Comparison of ENCODE assay signal across 21 cellular contexts in the genomic region with DNA sequence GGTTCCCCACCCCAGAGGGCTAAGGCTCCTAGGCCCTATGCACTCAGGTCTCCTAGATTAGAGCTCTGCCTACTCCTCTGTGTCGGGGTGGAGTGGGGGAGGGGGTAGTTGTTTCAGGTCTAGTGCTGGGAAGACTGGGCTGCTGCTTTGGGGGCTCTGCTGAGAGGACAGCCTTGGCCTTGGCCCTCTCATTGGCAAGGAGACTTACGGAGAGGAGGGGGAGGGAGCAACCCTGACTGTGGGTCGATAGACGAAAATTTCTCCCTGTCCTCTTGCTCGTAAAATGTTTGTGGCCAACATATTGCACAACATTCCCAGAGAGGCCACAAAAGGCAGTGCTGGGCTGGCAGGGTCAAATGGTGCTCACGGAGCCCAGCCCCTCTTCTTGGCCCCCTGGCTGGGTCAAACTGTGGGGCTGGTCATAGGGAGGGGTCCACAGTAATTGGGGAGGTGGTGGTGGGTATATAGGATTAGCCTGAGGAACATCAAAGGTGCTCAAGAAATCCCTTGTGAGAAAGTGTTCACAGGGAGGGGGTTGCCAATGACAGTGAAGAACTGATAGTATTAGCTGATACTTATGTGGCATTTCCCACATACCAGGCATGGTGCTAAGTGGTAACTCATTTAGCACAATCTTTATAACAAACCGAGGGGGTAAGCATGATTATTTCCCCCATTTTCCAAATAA. TPM values are rescaled to one million over a fixed set of nuclear protein-coding genes. Genes with fewer than 3 reads are reported as not detected.
DNase-seq lines count a peak whose midpoint lies in the region; ATAC-seq, FAIRE-seq and TF ChIP-seq lines count a peak whose summit lies in the region.
"Had no signal": no experiment of that assay in that cellular context is flagged by ENCODE, and none has a peak within 500 bp of the region (broad histone marks: within the 10 kb centered on the region; RNA-seq: fewer than 3 reads in every experiment).

No MANE protein-coding gene starts in this region.

- H3K4me1 ChIP-seq in A549 (no peaks in the 10 kb centered on the region), tibial artery (peaks cover 0 to 6% (median 0%) of the 10 kb centered on the region in 4 donors)
- H3K4me1 ChIP-seq: foreskin keratinocyte, right atrium auricular region had no signal

- 0 out of 3 replicates have a peak overlapping the region, but pooled peaks have one; percentile 12 for H3K4me2 ChIP-seq in A549
- H3K4me2 ChIP-seq: KMS-11 had no signal

- no peak overlapping the region for H3K4me3 Mint-ChIP-seq in stimulated activated effector memory CD8-positive, alpha-beta T cell treated with anti-CD3 and anti-CD28 coated beads, Interleukin-12 subunit alpha, Interleukin-12 subunit beta, amount 100 ng/mL, for 72 hours
- H3K4me3 Mint-ChIP-seq: activated CD4-positive, alpha-beta T cell treated with anti-CD3 and anti-CD28 coated beads, Interleukin-2, amount 10 ng/mL, durations not matched to agents 24 days and 14 days had no signal

- no peaks in the 10 kb centered on the region for H3K36me3 ChIP-seq in tibial artery
- H3K36me3 ChIP-seq: right atrium auricular region had no signal

- WGBS in A549 (ENCODE audit: missing lambda C conversion rate): 60% methylated on average over 7 of the region's 7 CpGs

- H3K9me3 ChIP-seq in A549: no peaks in the 10 kb centered on the region
- no peaks in the 10 kb centered on the region for H3K9me3 ChIP-seq in tibial artery
- H3K9me3 ChIP-seq: right atrium auricular region had no signal

- POLR2A ChIA-PET in A549 (lab: Yijun Ruan, JAX): no interaction called here

- no peak for FAIRE-seq in A549 (lab: Jason Lieb, UNC)
- FAIRE-seq: astrocyte had no signal

- no peak for DNase-seq in A549 (ENCODE audit: low read depth in 1 of 2, low spot score in 1 of 2)
- peak; percentile 54 for DNase-seq in H4 (ENCODE audit: low spot score)
- peak; percentile 62 for DNase-seq in NOMO-1 treated with DMSO at 0.1 percent for 48 hours (lab: John Stamatoyannopoulos, UW; ENCODE audit: unreplicated experiment)
- peak; percentile 9 for DNase-seq in fibroblast of the aortic adventitia (ENCODE audit: low read depth)
- no peak for DNase-seq in tibial artery
- DNase-seq in NCI-H2171 (lab: John Stamatoyannopoulos, UW): no peak
- no peak for DNase-seq in stimulated activated effector memory CD8-positive, alpha-beta T cell treated with anti-CD3 and anti-CD28 coated beads, Interleukin-12 subunit alpha, Interleukin-12 subunit beta, amount 100 ng/mL, for 72 hours (ENCODE audit: low spot score in 2 of 2)
- no peak for DNase-seq in GM19240 (ENCODE audit: insufficient read length, low spot score)
- DNase-seq: ACHN; activated CD4-positive, alpha-beta T cell treated with anti-CD3 and anti-CD28 coated beads, Interleukin-2, amount 10 ng/mL, durations not matched to agents 24 days and 14 days; activated CD8-positive, alpha-beta memory T cell treated with anti-CD3 and anti-CD28 coated beads, Interleukin-2, amount 50 U/mL, for 48 hours; foreskin keratinocyte; left colon; midbrain; NCI-H146; SHP77; substantia nigra; T1000 had no signal

- peaks cover 0 to 79% of the 10 kb centered on the region in 2 donors for H3K27me3 ChIP-seq in tibial artery

- TF ChIP-seq RAD21 in A549 (conservative IDR thresholded peaks at IDR 0.05 in 1 of 2, IDR thresholded peaks at IDR 0.05 in 1 of 2): no peak

- ATAC-seq in A549: no peak
- no peak for ATAC-seq in stimulated activated effector memory CD8-positive, alpha-beta T cell treated with anti-CD3 and anti-CD28 coated beads, Interleukin-12 subunit alpha, Interleukin-12 subunit beta, amount 100 ng/mL, for 72 hours
- ATAC-seq: foreskin keratinocyte, left colon had no signal

- H3K27ac Mint-ChIP-seq in stimulated activated effector memory CD8-positive, alpha-beta T cell treated with anti-CD3 and anti-CD28 coated beads, Interleukin-12 subunit alpha, Interleukin-12 subunit beta, amount 100 ng/mL, for 72 hours: no peak overlapping the region
- H3K27ac Mint-ChIP-seq: activated CD4-positive, alpha-beta T cell treated with anti-CD3 and anti-CD28 coated beads, Interleukin-2, amount 10 ng/mL, durations not matched to agents 24 days and 14 days had no signal

- H3K27ac ChIP-seq in A549: peak overlapping the region in 1 of 2 experiments; percentile 46; a peak in 1 of 6 replicates
- no peak overlapping the region for H3K27ac ChIP-seq in tibial artery
- H3K27ac ChIP-seq: foreskin keratinocyte, KMS-11, right atrium auricular region had no signal

- no peak for TF ChIP-seq POLR2A in A549 (IDR thresholded peaks at IDR 0.05; ENCODE audit: low read length)

- CTCF ChIA-PET in A549 (lab: Yijun Ruan, JAX): interaction anchor here (1.2 to 18.2 kb wide), 6 partner anchors 35 to 61 kb away, joined by 3 to 235 read pairs (median 7); a partner anchor contains a TSS

- no peak for TF ChIP-seq EP300 in A549 (IDR thresholded peaks at IDR 0.05)

- TF ChIP-seq CTCF in A549 (IDR thresholded peaks at IDR 0.05): no peak
- no peak for TF ChIP-seq CTCF in fibroblast of the aortic adventitia (IDR thresholded peaks at IDR 0.05; ENCODE audit: insufficient read depth, low read length)
- no peak for TF ChIP-seq CTCF in tibial artery (IDR thresholded peaks at IDR 0.05)

- no peaks in the 10 kb centered on the region for H3K9me3 Mint-ChIP-seq in stimulated activated effector memory CD8-positive, alpha-beta T cell treated with anti-CD3 and anti-CD28 coated beads, Interleukin-12 subunit alpha, Interleukin-12 subunit beta, amount 100 ng/mL, for 72 hours
- H3K9me3 Mint-ChIP-seq: activated CD4-positive, alpha-beta T cell treated with anti-CD3 and anti-CD28 coated beads, Interleukin-2, amount 10 ng/mL, durations not matched to agents 24 days and 14 days had no signal

- no peak overlapping the region for H3K4me3 ChIP-seq in A549
- no peak overlapping the region for H3K4me3 ChIP-seq in fibroblast of the aortic adventitia (ENCODE audit: low read depth, low read length)
- H3K4me3 ChIP-seq in tibial artery: no peak overlapping the region
- H3K4me3 ChIP-seq: right atrium auricular region had no signal

- intact Hi-C loops in tibial artery (cut with DNase I; ENCODE audit: low total_unique reads): no loop called here

- H3K4me1 Mint-ChIP-seq in stimulated activated effector memory CD8-positive, alpha-beta T cell treated with anti-CD3 and anti-CD28 coated beads, Interleukin-12 subunit alpha, Interleukin-12 subunit beta, amount 100 ng/mL, for 72 hours: peaks cover 7% of the 10 kb centered on the region
- H3K4me1 Mint-ChIP-seq: activated CD4-positive, alpha-beta T cell treated with anti-CD3 and anti-CD28 coated beads, Interleukin-2, amount 10 ng/mL, durations not matched to agents 24 days and 14 days had no signal

- no peaks in the 10 kb centered on the region for H3K36me3 Mint-ChIP-seq in stimulated activated effector memory CD8-positive, alpha-beta T cell treated with anti-CD3 and anti-CD28 coated beads, Interleukin-12 subunit alpha, Interleukin-12 subunit beta, amount 100 ng/mL, for 72 hours

TF ChIP-seq in A549, 52 proteins besides CTCF, POLR2A, EP300 and RAD21:
- TF ChIP-seq KDM1A (IDR thresholded peaks at IDR 0.05; ENCODE audit: low read depth) (no peak), CEBPB (IDR thresholded peaks at IDR 0.05) (peak in 1 of 2 experiments; percentile 50; a peak in 1 of 4 replicates)

RNA-seq across cellular contexts. Expression of a gene that starts 8.5 kb away (rescaled TPM):
- polyA plus RNA-seq in A549 (2011; rRNA removed): 0.40 and 0.44 TPM in 2 replicates
- 0.82 and 1.2 TPM in 2 replicates for polyA plus RNA-seq in A549 (2012; cell fraction: cytosol; rRNA removed)
- polyA plus RNA-seq in A549 (2012; cell fraction: nucleus; rRNA removed): 3.5 and 4.2 TPM in 2 replicates
- polyA plus RNA-seq in A549 (2017; fragmentation: RNase III; extraction: RNeasy Plus Mini Kit Qiagen cat#74134 plus additional on column Dnase treatment): 1.1 to 2.2 TPM (median 1.7 TPM) in 3 replicates
- polyA minus RNA-seq in A549 (2011; rRNA and poly(A)+ RNA removed): 0.44 and 0.87 TPM in 2 replicates
- 0.37 TPM in 2 replicates for total RNA-seq in H4 (2014; rRNA removed; shearing (Covaris generic))
- total RNA-seq in fibroblast of the aortic adventitia (ENCODE audit: low replicate concordance): not detected in 2 replicates
- total RNA-seq: foreskin keratinocyte, left colon, right atrium auricular region had no signal
- polyA plus RNA-seq: foreskin keratinocyte had no signal

Comparison
In these comparisons a context has a peak if more than half of its experiments do, and no peak if none do; other contexts are left out.
1. DNase-seq: peak in H4 (single experiment), NOMO-1 treated with DMSO at 0.1 percent for 48 hours (single experiment) and fibroblast of the aortic adventitia (single experiment); none in A549 (0 of 2), tibial artery (0 of 2), NCI-H2171 (single experiment), stimulated activated effector memory CD8-positive, alpha-beta T cell treated with anti-CD3 and anti-CD28 coated beads, Interleukin-12 subunit alpha, Interleukin-12 subunit beta, amount 100 ng/mL, for 72 hours (0 of 2) and GM19240 (single experiment).